ENCODE assay signal across 8 cellular contexts in the genomic region with DNA sequence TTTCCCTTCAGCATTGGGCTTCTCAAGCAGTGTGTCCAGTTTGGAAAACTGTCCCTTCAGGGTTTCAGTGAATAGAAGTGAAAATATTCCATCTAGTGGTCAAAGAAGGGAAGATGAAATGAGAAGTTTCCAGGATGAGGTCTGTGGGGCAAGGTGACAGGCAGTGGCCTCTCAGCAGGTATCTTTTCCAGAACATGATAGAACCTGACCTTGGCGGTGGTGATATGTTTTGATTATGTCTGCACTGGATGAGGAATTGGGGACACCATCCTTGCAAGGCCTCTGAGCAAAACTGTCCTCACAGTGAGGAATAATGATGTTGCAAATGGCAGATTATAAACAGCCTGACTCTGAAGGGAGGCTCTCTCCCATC. TPM values are rescaled to one million over a fixed set of nuclear protein-coding genes. Genes with fewer than 3 reads are reported as not detected.
DNase-seq lines count a peak whose midpoint lies in the region; ATAC-seq, FAIRE-seq and TF ChIP-seq lines count a peak whose summit lies in the region.

No MANE protein-coding gene starts in this region.

- peaks cover 2% of the 10 kb centered on the region for H3K79me2 ChIP-seq in osteoblast (ENCODE audit: insufficient read depth, low read length)

- no peak for DNase-seq in D721Med (ENCODE audit: insufficient read length, low spot score)
- DNase-seq in NCI-H2227 (lab: John Stamatoyannopoulos, UW; ENCODE audit: unreplicated experiment): peak; percentile 4
- DNase-seq in dorsolateral prefrontal cortex: no peak
- DNase-seq in osteoblast (ENCODE audit: insufficient read length, low spot score, missing footprints): no peak
- no peak for DNase-seq in stimulated activated CD4-positive, alpha-beta T cell treated with anti-CD3 and anti-CD28 coated beads, Interleukin-1b, Interleukin-23, amount 100 ng/mL, for 48 hours
- no peak for DNase-seq in SIG-M5 treated with dmso at 0.1 percent for 504 hours (lab: John Stamatoyannopoulos, UW; ENCODE audit: unreplicated experiment)
- no peak for DNase-seq in NK-92 treated with Interleukin-12 subunit alpha and Interleukin-12 subunit beta, amount 100 ng/mL, for 24 hours (lab: John Stamatoyannopoulos, UW)

- H3K4me2 ChIP-seq in osteoblast (ENCODE audit: insufficient read depth, low read length): no peak overlapping the region

- H4K20me1 ChIP-seq in osteoblast (ENCODE audit: insufficient read depth, low read length): peaks cover 15% of the 10 kb centered on the region

- H2AFZ ChIP-seq in osteoblast (ENCODE audit: low read length): no peak overlapping the region

- no peaks in the 10 kb centered on the region for H3K9me3 ChIP-seq in osteoblast (ENCODE audit: low read depth, low read length)

- no peak for FAIRE-seq in D721Med (lab: Jason Lieb, UNC)

- no peaks in the 10 kb centered on the region for H3K27me3 ChIP-seq in dorsolateral prefrontal cortex
- no peaks in the 10 kb centered on the region for H3K27me3 ChIP-seq in osteoblast (ENCODE audit: insufficient read depth, low read length)

- intact Hi-C loops in dorsolateral prefrontal cortex (cut with DNase I): no loop called here

- peak overlapping the region in 13 of 59 donors; percentile 0 to 66 (median 38) for H3K27ac ChIP-seq in dorsolateral prefrontal cortex
- H3K27ac ChIP-seq in osteoblast (ENCODE audit: low read depth, low read length): no peak overlapping the region

- no peak for ATAC-seq in GM18907 (IDR thresholded peaks at IDR 0.05; ENCODE audit: unreplicated experiment)

- H3K4me3 ChIP-seq in dorsolateral prefrontal cortex (no peak overlapping the region), osteoblast (ENCODE audit: insufficient read depth, low read length) (no peak overlapping the region)

- H3K4me1 ChIP-seq in osteoblast (ENCODE audit: insufficient read depth, low read length): no peaks in the 10 kb centered on the region

- H3K36me3 ChIP-seq in osteoblast (ENCODE audit: insufficient read depth, low read length): peaks cover 20% of the 10 kb centered on the region

- TF ChIP-seq CTCF in D721Med (IDR thresholded peaks at IDR 0.05; ENCODE audit: insufficient read depth, missing control alignments) (peak; percentile 31), dorsolateral prefrontal cortex (IDR thresholded peaks at IDR 0.05 in 54 of 56, conservative IDR thresholded peaks at IDR 0.05 in 2 of 56; ENCODE audit: low read depth in 1 of 56, partially characterized antibody in 56 of 56) (peak in 50 of 56 donors; percentile 13 to 65 (median 44)), osteoblast (IDR thresholded peaks at IDR 0.05; ENCODE audit: extremely low read depth, low read depth, low read length) (peak; percentile 45)

RNA-seq across cellular contexts. Expression of gene GPX2, which starts 4.7 kb away (rescaled TPM):
- total RNA-seq in dorsolateral prefrontal cortex: 1 to 10 TPM in 2 of 120 experiments, under 1 TPM in 6, not detected in 112; 0.39 to 1.2 (median 0.72) TPM
- total RNA-seq in osteoblast: not detected in 2 replicates

RNA-seq across cellular contexts. Expression of gene CHURC1, which starts 23.6 kb away (rescaled TPM):
- total RNA-seq in dorsolateral prefrontal cortex (10 to 100 TPM; 39.7 to 80.2 (median 55.2) TPM), osteoblast (79.6 and 100 TPM in 2 replicates)

RNA-seq across cellular contexts. Expression of gene RAB15, which starts 34.3 kb away (rescaled TPM):
- 100 to 1,000 TPM in 21 of 120 experiments, 10 to 100 TPM in 99; 23.7 to 133 (median 83.8) TPM for total RNA-seq in dorsolateral prefrontal cortex
- total RNA-seq in osteoblast: 4.0 and 4.1 TPM in 2 replicates

RNA-seq across cellular contexts. Expression of gene FNTB, which starts 48.9 kb away (rescaled TPM):
- 10 to 100 TPM; 19.3 to 93.3 (median 34.4) TPM for total RNA-seq in dorsolateral prefrontal cortex
- total RNA-seq in osteoblast: 12.7 and 18.9 TPM in 2 replicates

RNA-seq across cellular contexts. Expression of gene SPTB, which starts 58.1 kb away (rescaled TPM):
- total RNA-seq in dorsolateral prefrontal cortex: 10 to 100 TPM in 119 of 120 experiments, 1 to 10 TPM in 1; 6.7 to 55.4 (median 33.1) TPM
- under 0.01 TPM in 1 of 2 replicates, not detected in the other for total RNA-seq in osteoblast
